Comparison of ENCODE assay signal across 8 cellular contexts in genomic region chr10:117374506-117375359, GRCh38. TPM values are rescaled to one million over a fixed set of nuclear protein-coding genes. Genes with fewer than 3 reads are reported as not detected.
DNase-seq lines count a peak whose midpoint lies in the region; ATAC-seq and TF ChIP-seq lines count a peak whose summit lies in the region.

No MANE protein-coding gene starts in this region.

- peaks cover 15% of the 10 kb centered on the region for H3K4me1 ChIP-seq in PC-3 (ENCODE audit: insufficient read depth, low read length)
- peaks cover 0 to 49% (median 32%) of the 10 kb centered on the region in 12 donors for H3K4me1 ChIP-seq in heart left ventricle
- H3K4me1 ChIP-seq in ovary (ENCODE audit: insufficient read depth) = peaks cover 9% of the 10 kb centered on the region

- DNase-seq in AG04450 (ENCODE audit: low read depth, low spot score) (no peak), PC-3 (peak; percentile 19), heart left ventricle (peak in 4 of 5 donors; percentile 20 to 75 (median 55)), ovary (peak in 2 of 5 donors; percentile 24 to 48), OCI-M2 (lab: John Stamatoyannopoulos, UW; ENCODE audit: unreplicated experiment) (no peak)

- TF ChIP-seq CTCF in AG04450 (IDR thresholded peaks at IDR 0.05; ENCODE audit: low read depth, low read length) (no peak), PC-3 (conservative IDR thresholded peaks at IDR 0.05; ENCODE audit: low read depth, low read length) (no peak), heart left ventricle (IDR thresholded peaks at IDR 0.05) (no peak), ovary (IDR thresholded peaks at IDR 0.05) (no peak)

- H3K9ac ChIP-seq in PC-3 (ENCODE audit: low read length) = peak overlapping the region; percentile 83

- H3K4me2 ChIP-seq in PC-3 (ENCODE audit: low read length) = peak overlapping the region; percentile 90

- ATAC-seq in GM18517 (IDR thresholded peaks at IDR 0.05; ENCODE audit: unreplicated experiment) (peak; percentile 24), HG02938 (IDR thresholded peaks at IDR 0.05; ENCODE audit: unreplicated experiment) (peak; percentile 29), PC-3 (peak; percentile 18), heart left ventricle (peak; percentile 6 to 53 (median 24))

- peak overlapping the region; percentile 45; the same call in 1 of the 2 replicates for H2AFZ ChIP-seq in PC-3 (ENCODE audit: low read length)

- POLR2A ChIA-PET in AG04450 (lab: Yijun Ruan, JAX) = interaction anchor here (0.5 kb wide), 1 partner anchor 1596 kb away, joined by 3 read pairs; no protein-coding TSS in a partner anchor
- POLR2A ChIA-PET in PC-3 (lab: Charles Lee; ENCODE audit: unreplicated experiment) = interaction anchor here (0.7 kb wide), 1 partner anchor 14 kb away, joined by 7 read pairs; no protein-coding TSS in a partner anchor

- no peaks in the 10 kb centered on the region for H3F3A ChIP-seq in PC-3 (ENCODE audit: low read length, unreplicated experiment)

- H3K36me3 ChIP-seq in PC-3 (ENCODE audit: low read depth, low read length) (no peaks in the 10 kb centered on the region), heart left ventricle (no peaks in the 10 kb centered on the region), ovary (no peaks in the 10 kb centered on the region)

- peaks cover 37% of the 10 kb centered on the region for H4K20me1 ChIP-seq in PC-3 (ENCODE audit: low read length)

- TF ChIP-seq EP300 in ovary (IDR thresholded peaks at IDR 0.05) = no peak

- peaks cover 53% of the 10 kb centered on the region for H3K79me2 ChIP-seq in PC-3 (ENCODE audit: low read length)

- H3K27ac ChIP-seq in AG04450 (ENCODE audit: low read depth, low read length) (peak overlapping the region; percentile 61), PC-3 (ENCODE audit: low read length) (peak overlapping the region; percentile 6; the same call in 1 of the 2 replicates), adipose tissue (ENCODE audit: low read depth, low read length) (peak overlapping the region; percentile 98), heart left ventricle (peak overlapping the region; percentile 62 to 99 (median 94)), ovary (peak overlapping the region; percentile 93)

- WGBS in adipose tissue, 3 donors = 0% methylated on average over 86 to 92 of the region's 92 CpGs
- 0 to 1% (median 0%) methylated on average over 44 to 92 of the region's 92 CpGs for WGBS in heart left ventricle, 4 donors
- WGBS in ovary, 3 donors = 0 to 1% (median 1%) methylated on average over 35 to 92 of the region's 92 CpGs

- H3K9me3 ChIP-seq in AG04450 (ENCODE audit: control insufficient read depth, insufficient read depth, low read length) (peaks cover 4% of the 10 kb centered on the region; the same call in 1 of the 2 replicates), PC-3 (ENCODE audit: low read length) (no peaks in the 10 kb centered on the region), heart left ventricle (no peaks in the 10 kb centered on the region), ovary (no peaks in the 10 kb centered on the region)

- BruUV-seq in PC-3 (replicated peaks; lab: Mats Ljungman, UMichigan) = no TSS peak

- CTCF ChIA-PET in AG04450 (lab: Charles Lee) = interaction anchor here (1.0 to 1.6 kb wide), 2 partner anchors 55 to 158 kb away, joined by 5 to 9 read pairs; no protein-coding TSS in a partner anchor
- CTCF ChIA-PET in PC-3 (lab: Charles Lee) = no interaction called here

- TF ChIP-seq POLR2A in heart left ventricle (IDR thresholded peaks at IDR 0.05) (no peak), ovary (IDR thresholded peaks at IDR 0.05) (no peak)

- intact Hi-C loops in PC-3 (cut with micrococcal nuclease) (loop anchor here (5.0 kb wide), 1 partner anchor 88 kb away; no protein-coding TSS in a partner anchor), heart left ventricle (cut with DNase I) (loop anchor here in 1 of 10 donors (2.0 kb wide), 1 partner anchor 158 kb away; no protein-coding TSS in a partner anchor), ovary (cut with DNase I) (loop anchor here in 1 of 4 donors (10.0 kb wide), 1 partner anchor 160 kb away; no protein-coding TSS in a partner anchor)

- H3K4me3 ChIP-seq in AG04450 (ENCODE audit: low read depth, low read length) (peak overlapping the region; percentile 87), PC-3 (ENCODE audit: low read length) (peak overlapping the region; percentile 98), heart left ventricle (peak overlapping the region; percentile 68 to 99 (median 92)), ovary (peak overlapping the region; percentile 77)

- H3K9me2 ChIP-seq in PC-3 (replicated peaks; ENCODE audit: low read length) = no peaks in the 10 kb centered on the region

- H3K27me3 ChIP-seq in AG04450 (ENCODE audit: control insufficient read depth, insufficient read depth, low read length) (peaks cover 9% of the 10 kb centered on the region), PC-3 (ENCODE audit: low read length) (no peaks in the 10 kb centered on the region), heart left ventricle (peaks cover 0 to 11% (median 0%) of the 10 kb centered on the region in 9 donors), ovary (no peaks in the 10 kb centered on the region)

RNA-seq across cellular contexts. Expression of gene PDZD8, which starts 0.5 kb away (rescaled TPM):
- polyA plus RNA-seq in AG04450 (2011; rRNA removed) (24.7 and 33.2 TPM in 2 replicates), adipose tissue (10 to 100 TPM in 1 of 3 donors, 1 to 10 TPM in 2; 3.8 to 11.8 (median 9.5) TPM), heart left ventricle (10 to 100 TPM in 1 of 2 donors, 1 to 10 TPM in 1; 2.0 to 11.5 TPM), ovary (10 to 100 TPM in 1 of 2 donors, 1 to 10 TPM in 1; 8.0 to 24.6 TPM)
- polyA minus RNA-seq in AG04450 (2011; rRNA and poly(A)+ RNA removed) = 31.6 and 49.5 TPM in 2 replicates
- total RNA-seq in PC-3 (2014; rRNA removed) (13.6 and 14.7 TPM in 2 replicates), heart left ventricle (10 to 100 TPM; 19.1 to 37.2 (median 26.1) TPM), ovary (10 to 100 TPM; 19.3 to 49.6 (median 39.9) TPM)

Comparison
In these comparisons a context has a peak if more than half of its experiments do, and no peak if none do; other contexts are left out.
1. DNase-seq: peak in PC-3 (single experiment) and heart left ventricle (4 of 5); none in AG04450 (single experiment) and OCI-M2 (single experiment).
2. H3K27ac ChIP-seq: peak in every context shown above with its lines; median percentile 98 in adipose tissue; 94 in heart left ventricle; 93 in ovary; 61 in AG04450; 6 in PC-3.
3. Peak in every context shown above with its lines, with median percentiles within 50 percentile points of each other: H3K4me3 ChIP-seq and ATAC-seq.